15 cellular contexts compared by ENCODE assay signal in the genomic region with DNA sequence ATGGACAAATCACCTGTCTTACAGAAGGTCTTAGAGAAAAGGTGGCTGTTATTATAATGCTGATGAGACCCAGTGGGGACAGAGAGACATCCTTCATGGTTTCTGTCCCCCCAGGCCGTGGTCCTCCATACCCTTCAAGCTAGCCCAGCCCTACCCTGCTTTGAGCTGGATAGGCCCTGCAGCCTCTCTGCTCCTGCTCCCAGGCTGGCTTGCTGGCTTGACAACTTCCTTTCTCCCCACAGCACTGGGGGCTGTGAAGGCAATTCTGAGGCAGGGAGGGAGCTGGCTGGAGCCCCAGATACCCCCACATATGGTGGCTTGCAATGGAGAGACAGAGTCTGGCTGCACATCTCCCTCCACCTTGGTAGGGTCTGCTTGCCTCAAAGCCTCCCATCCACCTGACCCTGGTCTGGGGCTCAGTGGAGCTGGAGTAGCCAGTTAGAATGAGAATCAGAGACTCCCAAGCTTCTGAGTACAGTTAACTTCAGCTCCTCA.
DNase-seq lines count a peak whose midpoint lies in the region; ATAC-seq and TF ChIP-seq lines count a peak whose summit lies in the region.
"Had no signal": no experiment of that assay in that cellular context is flagged by ENCODE, and none has a peak within 500 bp of the region (broad histone marks: within the 10 kb centered on the region; RNA-seq: fewer than 3 reads in every experiment).

No MANE protein-coding gene starts in this region.

- peak; percentile 4 for DNase-seq in H9
- peak; percentile 26 for DNase-seq in islet precursor cell
- DNase-seq in posterior vena cava (ENCODE audit: low spot score), result peak; percentile 43
- no peak for DNase-seq in activated effector memory CD4-positive, alpha-beta T cell treated with anti-CD3 and anti-CD28 coated beads, Interleukin-2, amount 50 U/mL, for 16 hours
- DNase-seq in tibial nerve (ENCODE audit: low spot score in 2 of 2), result no peak
- DNase-seq: BE2C; Caco-2; CD8-positive, alpha-beta memory T cell; DND-41; GF-D8; GOT3 had no signal

- no peak overlapping the region for H3K23ac ChIP-seq in H9 (ENCODE audit: insufficient read length, low read depth, low read length)

- no peaks in the 10 kb centered on the region for H3K79me1 ChIP-seq in H9 (ENCODE audit: insufficient read depth, low read depth, low read length, poor library complexity, severe bottlenecking)

- H3K4me1 Mint-ChIP-seq in H9, result 0 out of 4 replicates have a peak, but pooled peaks cover 0 to 3% of the 10 kb centered on the region in 2 experiments
- H3K4me1 Mint-ChIP-seq: CD8-positive, alpha-beta memory T cell had no signal

- H2BK15ac ChIP-seq in H9 (ENCODE audit: low read depth, low read length), result no peak overlapping the region

- TF ChIP-seq POLR2A in tibial nerve (IDR thresholded peaks at IDR 0.05), result no peak

- H4K8ac ChIP-seq in H9 (replicated peaks; ENCODE audit: insufficient read length, low read depth, low read length), result no peak overlapping the region

- peaks cover 14% of the 10 kb centered on the region for H3K27me3 Mint-ChIP-seq in H9 (ENCODE audit: low read depth)

- no peak overlapping the region for H3K14ac ChIP-seq in H9 (ENCODE audit: insufficient read depth, low read length)

- peaks cover 38 to 43% of the 10 kb centered on the region in 2 experiments for H3K9me3 Mint-ChIP-seq in H9

- TF ChIP-seq EP300 in tibial nerve (IDR thresholded peaks at IDR 0.05), result no peak

- no peak overlapping the region for H2BK120ac ChIP-seq in H9 (ENCODE audit: low read depth, low read length, poor library complexity, severe bottlenecking)

- ATAC-seq in GM19397 (IDR thresholded peaks at IDR 0.05; ENCODE audit: unreplicated experiment), result no peak

- H3K27ac Mint-ChIP-seq in H9, result no peak overlapping the region
- H3K27ac Mint-ChIP-seq: CD8-positive, alpha-beta memory T cell; IgD-negative memory B cell had no signal

- intact Hi-C loops in posterior vena cava (cut with DNase I), result no loop called here

- H3K79me2 ChIP-seq in H9 (ENCODE audit: insufficient read depth, low read length), result no peaks in the 10 kb centered on the region

- H3K4me3 ChIP-seq in BLaER1 (no peak overlapping the region), tibial nerve (no peak overlapping the region)
- H3K4me3 ChIP-seq: HAP-1 had no signal

- H2AK5ac ChIP-seq in H9 (ENCODE audit: insufficient read length, low read length), result no peak overlapping the region

- H3K9me3 ChIP-seq in BLaER1 (no peaks in the 10 kb centered on the region; the same call in 1 of the 2 replicates), H9 (ENCODE audit: control insufficient read depth, low read depth, low read length) (no peaks in the 10 kb centered on the region), tibial nerve (no peaks in the 10 kb centered on the region)
- H3K9me3 ChIP-seq: BE2C, Caco-2, HAP-1 had no signal

- no peak overlapping the region for H2BK20ac ChIP-seq in H9 (ENCODE audit: low read depth, low read length, poor library complexity, severe bottlenecking)

- no peak overlapping the region for H3K56ac ChIP-seq in H9 (ENCODE audit: insufficient read length, low read depth, low read length)

- H4K20me1 ChIP-seq in BLaER1 (no peaks in the 10 kb centered on the region), H9 (ENCODE audit: control insufficient read depth, insufficient read depth, insufficient read length) (no peaks in the 10 kb centered on the region)

- H3K4me1 ChIP-seq in BLaER1, result peaks cover 9% of the 10 kb centered on the region; the same call in 1 of the 2 replicates
- H3K4me1 ChIP-seq in H9 (ENCODE audit: insufficient read depth, low read length), result no peaks in the 10 kb centered on the region
- no peaks in the 10 kb centered on the region for H3K4me1 ChIP-seq in tibial nerve
- H3K4me1 ChIP-seq: BE2C, Caco-2 had no signal

- no peak for TF ChIP-seq CTCF in H9 (conservative IDR thresholded peaks at IDR 0.05)
- TF ChIP-seq CTCF in tibial nerve (IDR thresholded peaks at IDR 0.05), result no peak

- H3K4ac ChIP-seq in H9 (ENCODE audit: low read depth, low read length), result no peak overlapping the region

- H3K4me2 ChIP-seq in BLaER1 (peak overlapping the region; percentile 27), H9 (ENCODE audit: insufficient read depth, insufficient read length, low read length) (no peak overlapping the region)

- no peak overlapping the region for H3T11ph ChIP-seq in H9 (ENCODE audit: low read length)

- H3K27me3 ChIP-seq in BLaER1 (peaks cover 88% of the 10 kb centered on the region), H9 (ENCODE audit: insufficient read depth, low read length) (no peaks in the 10 kb centered on the region; the same call in 1 of the 2 replicates), tibial nerve (peaks cover 0 to 4% of the 10 kb centered on the region in 2 donors)
- H3K27me3 ChIP-seq: BE2C had no signal

- H4K91ac ChIP-seq in H9 (ENCODE audit: insufficient read length, low read depth, low read length), result no peak overlapping the region

- H3K36me3 Mint-ChIP-seq in H9 (ENCODE audit: insufficient read depth in 1 of 3, low read depth in 3 of 3), result peaks cover 0 to 2% (median 0%) of the 10 kb centered on the region in 3 experiments; a peak in 2 of 7 replicates
- H3K36me3 Mint-ChIP-seq: CD8-positive, alpha-beta memory T cell; IgD-negative memory B cell had no signal

- H3K4me3 Mint-ChIP-seq in H9, result no peak overlapping the region
- H3K4me3 Mint-ChIP-seq: CD8-positive, alpha-beta memory T cell; IgD-negative memory B cell had no signal

- no peak overlapping the region for H3K18ac ChIP-seq in H9 (ENCODE audit: insufficient read length, low read depth, low read length)

- H3K9ac ChIP-seq in BLaER1, result no peak overlapping the region
- no peak overlapping the region for H3K9ac ChIP-seq in H9 (ENCODE audit: extremely low read depth, insufficient read length, low read length)

- H2BK5ac ChIP-seq in H9 (ENCODE audit: insufficient read length, low read length), result no peak overlapping the region

- no peak overlapping the region for H2BK12ac ChIP-seq in H9 (ENCODE audit: insufficient read length, low read depth, low read length)

- no CpG with 5 or more reads among the region's 1 CpG for WGBS in H9 (ENCODE audit: extremely low coverage, insufficient read length, low lambda C conversion rate)
- WGBS in tibial nerve, 2 donors, result 79% methylated on average over 1 of the region's 1 CpG; no CpG with 5 or more reads in 1 of the 2 donors

- no peaks in the 10 kb centered on the region for H3K23me2 ChIP-seq in H9 (ENCODE audit: insufficient read length, low read depth, low read length, poor library complexity, severe bottlenecking)

- no peaks in the 10 kb centered on the region for H3K36me3 ChIP-seq in BLaER1
- no peaks in the 10 kb centered on the region for H3K36me3 ChIP-seq in tibial nerve
- H3K36me3 ChIP-seq: BE2C, HAP-1 had no signal

- H2AFZ ChIP-seq in H9 (ENCODE audit: low read length), result no peak overlapping the region

- no peak overlapping the region for H4K5ac ChIP-seq in H9 (ENCODE audit: insufficient read length, low read depth, low read length)

- H3K27ac ChIP-seq in BLaER1, result no peak overlapping the region
- H3K27ac ChIP-seq in H9 (ENCODE audit: insufficient read length, low read depth, low read length), result no peak overlapping the region
- H3K27ac ChIP-seq in tibial nerve, result no peak overlapping the region

Comparison
In these comparisons a context has a peak if more than half of its experiments do, and no peak if none do; other contexts are left out.
1. DNase-seq: peak in H9 (single experiment), islet precursor cell (single experiment) and posterior vena cava (single experiment); none in activated effector memory CD4-positive, alpha-beta T cell treated with anti-CD3 and anti-CD28 coated beads, Interleukin-2, amount 50 U/mL, for 16 hours (single experiment) and tibial nerve (0 of 2).